ENCODE assay signal across 17 cellular contexts in the genomic region with DNA sequence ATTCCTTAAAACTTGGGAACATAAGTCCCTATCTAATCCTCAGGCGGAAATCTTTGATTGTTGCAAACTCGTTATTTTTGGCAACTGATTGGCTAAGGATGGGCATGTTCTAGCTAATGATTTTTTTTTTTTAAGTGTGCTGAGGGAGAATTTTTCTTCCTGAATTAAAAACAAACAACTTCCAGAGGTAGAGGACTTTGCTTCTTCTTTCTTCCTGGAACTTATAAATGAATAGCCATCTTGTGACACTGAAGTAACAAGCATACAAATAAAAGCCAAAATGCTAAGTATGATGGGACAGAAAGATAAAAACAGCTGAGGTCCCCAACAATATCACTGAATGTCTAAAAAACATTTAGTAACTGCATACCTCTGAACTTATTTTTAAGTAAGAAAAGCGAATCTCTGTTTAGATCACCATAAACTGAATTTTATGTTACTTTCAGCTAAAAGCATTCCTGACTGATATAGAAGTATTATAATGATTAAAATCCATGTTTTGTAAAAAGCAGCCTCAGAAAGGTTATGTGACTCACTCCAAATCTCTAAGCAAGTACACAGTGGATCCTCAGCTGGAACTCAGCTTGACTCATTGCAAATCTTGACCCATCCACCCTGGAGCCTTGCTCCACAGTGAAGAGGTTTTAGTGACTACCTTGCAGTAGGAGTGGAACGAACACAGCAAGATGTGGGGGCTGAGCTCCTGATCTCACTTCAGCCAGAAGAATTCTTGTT.
A peak's percentile ranks its signal among the peaks of the same experiment; 100 is the strongest.
DNase-seq lines count a peak whose midpoint lies in the region; ATAC-seq and TF ChIP-seq lines count a peak whose summit lies in the region.
"Had no signal": no experiment of that assay in that cellular context is flagged by ENCODE, and none has a peak within 500 bp of the region (broad histone marks: within the 10 kb centered on the region; RNA-seq: fewer than 3 reads in every experiment).

No MANE protein-coding gene starts in this region.

- TF ChIP-seq CTCF in HFFc6 (IDR thresholded peaks at IDR 0.05), result no peak
- TF ChIP-seq CTCF in astrocyte of the cerebellum (IDR thresholded peaks at IDR 0.05; ENCODE audit: low read depth, low read length, missing control alignments), result no peak
- no peak for TF ChIP-seq CTCF in foreskin keratinocyte (conservative IDR thresholded peaks at IDR 0.05)

- no peak overlapping the region for H3K4me3 ChIP-seq in astrocyte of the cerebellum (ENCODE audit: low read depth, low read length)
- H3K4me3 ChIP-seq: body of pancreas, heart right ventricle, prostate gland, thoracic aorta had no signal

- peak; percentile 52 for ATAC-seq in foreskin keratinocyte
- ATAC-seq: body of pancreas, heart right ventricle had no signal

- H3K4me3 Mint-ChIP-seq in HFFc6, result peak overlapping the region; percentile 19; the same call in 1 of the 2 replicates
- H3K4me3 Mint-ChIP-seq: activated CD4-positive, alpha-beta memory T cell treated with anti-CD3 and anti-CD28 coated beads for 36 hours; activated T-helper 1 cell treated with anti-CD3 and anti-CD28 coated beads, Interleukin-12 subunit alpha, Interleukin-12 subunit beta, Interleukin-2, Interleukin-4 antibody, amounts not matched to agents 30 ng/mL and 10 ng/mL and 1 ng/mL, durations not matched to agents 14 hours and 24 hours and 36 hours had no signal

- no peaks in the 10 kb centered on the region for H3K9me3 Mint-ChIP-seq in HFFc6
- H3K9me3 Mint-ChIP-seq: activated CD4-positive, alpha-beta memory T cell treated with anti-CD3 and anti-CD28 coated beads for 36 hours; activated T-helper 1 cell treated with anti-CD3 and anti-CD28 coated beads, Interleukin-12 subunit alpha, Interleukin-12 subunit beta, Interleukin-2, Interleukin-4 antibody, amounts not matched to agents 30 ng/mL and 10 ng/mL and 1 ng/mL, durations not matched to agents 14 hours and 24 hours and 36 hours had no signal

- H3K27ac ChIP-seq in foreskin keratinocyte, result no peak overlapping the region
- H3K27ac ChIP-seq: body of pancreas, heart right ventricle, prostate gland, thoracic aorta had no signal

- peak; percentile 83 for DNase-seq in HFFc6
- DNase-seq in astrocyte of the cerebellum (ENCODE audit: low read depth), result peak; percentile 9
- peak in 1 of 2 donors; percentile 68 for DNase-seq in foreskin keratinocyte
- DNase-seq in NCI-H1930 (lab: John Stamatoyannopoulos, UW), result no peak
- no peak for DNase-seq in NCI-H345 treated with DMSO at 0.1 percent for 48 hours (lab: John Stamatoyannopoulos, UW; ENCODE audit: unreplicated experiment)
- DNase-seq in NCI-H146 treated with DMSO at 0.1 percent for 48 hours (lab: John Stamatoyannopoulos, UW; ENCODE audit: unreplicated experiment), result no peak
- no peak for DNase-seq in NCI-H2107 (lab: John Stamatoyannopoulos, UW)
- DNase-seq: activated CD4-positive, alpha-beta memory T cell treated with anti-CD3 and anti-CD28 coated beads for 36 hours; body of pancreas; GF-D8; heart right ventricle; left cardiac atrium; NCI-H1092 treated with DMSO at 0.1 percent for 48 hours; NCI-H2227 treated with DMSO at 0.1 percent for 48 hours had no signal

- in situ Hi-C loops in astrocyte of the cerebellum (cut with HindIII; ENCODE audit: low sequenced_read_pairs), result no loop called here

- no peaks in the 10 kb centered on the region for H3K27me3 ChIP-seq in foreskin keratinocyte
- H3K27me3 ChIP-seq: body of pancreas had no signal

- peak overlapping the region; percentile 47 for H3K27ac Mint-ChIP-seq in HFFc6
- H3K27ac Mint-ChIP-seq: activated CD4-positive, alpha-beta memory T cell treated with anti-CD3 and anti-CD28 coated beads for 36 hours; activated T-helper 1 cell treated with anti-CD3 and anti-CD28 coated beads, Interleukin-12 subunit alpha, Interleukin-12 subunit beta, Interleukin-2, Interleukin-4 antibody, amounts not matched to agents 30 ng/mL and 10 ng/mL and 1 ng/mL, durations not matched to agents 14 hours and 24 hours and 36 hours had no signal

- no peaks in the 10 kb centered on the region for H3K27me3 Mint-ChIP-seq in HFFc6 (ENCODE audit: insufficient read depth)

- H3K4me1 Mint-ChIP-seq in HFFc6 (ENCODE audit: low read depth), result peaks cover 74% of the 10 kb centered on the region

- peaks cover 24% of the 10 kb centered on the region for H3K4me1 ChIP-seq in foreskin keratinocyte
- H3K4me1 ChIP-seq: body of pancreas, heart right ventricle, prostate gland had no signal

- H3K36me3 Mint-ChIP-seq in HFFc6 (ENCODE audit: low read depth), result no peaks in the 10 kb centered on the region
- H3K36me3 Mint-ChIP-seq: activated CD4-positive, alpha-beta memory T cell treated with anti-CD3 and anti-CD28 coated beads for 36 hours had no signal

Comparison
In these comparisons a context has a peak if more than half of its experiments do, and no peak if none do; other contexts are left out.
1. DNase-seq: peak in HFFc6 (single experiment) and astrocyte of the cerebellum (single experiment); none in NCI-H1930 (0 of 2), NCI-H345 treated with DMSO at 0.1 percent for 48 hours (single experiment), NCI-H146 treated with DMSO at 0.1 percent for 48 hours (single experiment) and NCI-H2107 (single experiment).